Comparison of ENCODE assay signal across 8 cellular contexts in genomic region chr17:60142872-60143499, GRCh38. TPM values are rescaled to one million over a fixed set of nuclear protein-coding genes. Genes with fewer than 3 reads are reported as not detected.
DNase-seq lines count a peak whose midpoint lies in the region; ATAC-seq and TF ChIP-seq lines count a peak whose summit lies in the region.

No MANE protein-coding gene starts in this region.

- peaks cover 5% of the 10 kb centered on the region for H3K4me1 ChIP-seq in parathyroid adenoma

- H3K27ac ChIP-seq in AG04450 (ENCODE audit: low read depth, low read length) = no peak overlapping the region
- H3K27ac ChIP-seq in parathyroid adenoma = peak overlapping the region; percentile 25

- peak overlapping the region; percentile 14 for H3K4me2 ChIP-seq in parathyroid adenoma (ENCODE audit: low read length)

- H3K9me3 Mint-ChIP-seq in type B pancreatic cell = no peaks in the 10 kb centered on the region

- CTCF ChIA-PET in AG04450 (lab: Charles Lee) = interaction anchor here (0.8 to 2.4 kb wide), 7 partner anchors 8 to 296 kb away, joined by 3 to 9 read pairs (median 5); no protein-coding TSS in a partner anchor

- no peaks in the 10 kb centered on the region for H3K79me2 ChIP-seq in parathyroid adenoma

- H3K4me3 Mint-ChIP-seq in type B pancreatic cell = peak overlapping the region; percentile 86

- ATAC-seq in SK-N-SH treated with all-trans-retinoic acid at 6 μM for 48 hours (peak; percentile 93), Right ventricle myocardium inferior (peak; percentile 59)

- H3K4me3 ChIP-seq in AG04450 (ENCODE audit: low read depth, low read length) = no peak overlapping the region; the same call in 1 of the 2 replicates
- no peak overlapping the region for H3K4me3 ChIP-seq in parathyroid adenoma (ENCODE audit: low read depth, low read length)

- H3K9me3 ChIP-seq in AG04450 (ENCODE audit: control insufficient read depth, insufficient read depth, low read length) (peaks cover 16% of the 10 kb centered on the region; the same call in 1 of the 2 replicates), parathyroid adenoma (ENCODE audit: control insufficient read depth, low read length) (no peaks in the 10 kb centered on the region)

- no peak overlapping the region for H3K9ac ChIP-seq in parathyroid adenoma

- no peaks in the 10 kb centered on the region for H3K36me3 ChIP-seq in parathyroid adenoma (ENCODE audit: control insufficient read depth, insufficient read depth, low read length)

- intact Hi-C loops in Right ventricle myocardium inferior (cut with DNase I) = loop anchor here (2.0 kb wide), 2 partner anchors 28 to 294 kb away; no protein-coding TSS in a partner anchor

- DNase-seq in AG04450 (ENCODE audit: low read depth, low spot score) (peak; percentile 63), GM19240 (ENCODE audit: insufficient read length, low spot score) (peak; percentile 63), NCI-H1105 treated with DMSO at 0.1 percent for 48 hours (lab: John Stamatoyannopoulos, UW) (peak; percentile 76), Right ventricle myocardium inferior (ENCODE audit: missing footprints) (peak; percentile 88), type B pancreatic cell (ENCODE audit: extremely low spot score, unreplicated experiment) (no peak)
- peak; percentile 83 for DNase-seq in activated naive CD4-positive, alpha-beta T cell treated with anti-CD3 and anti-CD28 coated beads, Interleukin-2, amount 50 U/mL, for 16 hours

- POLR2A ChIA-PET in AG04450 (lab: Yijun Ruan, JAX) = interaction anchor here (0.6 kb wide), 1 partner anchor 405 kb away, joined by 4 read pairs; no protein-coding TSS in a partner anchor

- TF ChIP-seq CTCF in AG04450 (IDR thresholded peaks at IDR 0.05; ENCODE audit: low read depth, low read length) (peak; percentile 93), parathyroid adenoma (IDR thresholded peaks at IDR 0.05) (peak; percentile 80), type B pancreatic cell (conservative IDR thresholded peaks at IDR 0.05) (peak; percentile 83)

- H3K27me3 ChIP-seq in AG04450 (ENCODE audit: control insufficient read depth, insufficient read depth, low read length) (peaks cover 71% of the 10 kb centered on the region), parathyroid adenoma (ENCODE audit: control insufficient read depth, insufficient read depth, low read length) (peaks cover 10% of the 10 kb centered on the region)

- H3K27me3 Mint-ChIP-seq in type B pancreatic cell = peaks cover 99% of the 10 kb centered on the region

- peak overlapping the region; percentile 84 for H3K27ac Mint-ChIP-seq in type B pancreatic cell

- no peaks in the 10 kb centered on the region for H3K36me3 Mint-ChIP-seq in type B pancreatic cell

- peak overlapping the region; percentile 51 for H2AFZ ChIP-seq in parathyroid adenoma

- H3K4me1 Mint-ChIP-seq in type B pancreatic cell (ENCODE audit: unreplicated experiment) = peaks cover 23% of the 10 kb centered on the region

TF ChIP-seq in SK-N-SH treated with all-trans-retinoic acid at 6 μM for 48 hours, 23 proteins besides CTCF, POLR2A, EP300 and RAD21:
- TF ChIP-seq ZFP3 (CRISPR knock-in tag; IDR thresholded peaks at IDR 0.05) (no peak), BACH2 (CRISPR knock-in tag; IDR thresholded peaks at IDR 0.05; ENCODE audit: borderline replicate concordance) (no peak), POU6F1 (CRISPR knock-in tag; IDR thresholded peaks at IDR 0.05; ENCODE audit: borderline replicate concordance, low read depth) (no peak), ARNTL (CRISPR knock-in tag; IDR thresholded peaks at IDR 0.05; ENCODE audit: borderline replicate concordance, low read depth) (no peak), ZNF8 (CRISPR knock-in tag; IDR thresholded peaks at IDR 0.05) (no peak), TOX (CRISPR knock-in tag; IDR thresholded peaks at IDR 0.05; ENCODE audit: borderline replicate concordance) (no peak), ZC3H10 (CRISPR knock-in tag; IDR thresholded peaks at IDR 0.05) (no peak), TCF4 (CRISPR knock-in tag; IDR thresholded peaks at IDR 0.05; ENCODE audit: borderline replicate concordance) (no peak), CREB5 (CRISPR knock-in tag; IDR thresholded peaks at IDR 0.05; ENCODE audit: low read depth) (no peak), CSDC2 (CRISPR knock-in tag; IDR thresholded peaks at IDR 0.05) (no peak), RARB (CRISPR knock-in tag; IDR thresholded peaks at IDR 0.05) (no peak), PPARA (CRISPR knock-in tag; IDR thresholded peaks at IDR 0.05; ENCODE audit: borderline replicate concordance) (no peak), ZNF565 (CRISPR knock-in tag; conservative IDR thresholded peaks at IDR 0.05; ENCODE audit: low read depth) (no peak), SNAI2 (CRISPR knock-in tag; IDR thresholded peaks at IDR 0.05) (no peak), GLIS3 (CRISPR knock-in tag; IDR thresholded peaks at IDR 0.05) (no peak), ZFP30 (CRISPR knock-in tag; IDR thresholded peaks at IDR 0.05) (no peak), ESRRG (CRISPR knock-in tag; IDR thresholded peaks at IDR 0.05) (no peak)
- TF ChIP-seq, protein P1, sequence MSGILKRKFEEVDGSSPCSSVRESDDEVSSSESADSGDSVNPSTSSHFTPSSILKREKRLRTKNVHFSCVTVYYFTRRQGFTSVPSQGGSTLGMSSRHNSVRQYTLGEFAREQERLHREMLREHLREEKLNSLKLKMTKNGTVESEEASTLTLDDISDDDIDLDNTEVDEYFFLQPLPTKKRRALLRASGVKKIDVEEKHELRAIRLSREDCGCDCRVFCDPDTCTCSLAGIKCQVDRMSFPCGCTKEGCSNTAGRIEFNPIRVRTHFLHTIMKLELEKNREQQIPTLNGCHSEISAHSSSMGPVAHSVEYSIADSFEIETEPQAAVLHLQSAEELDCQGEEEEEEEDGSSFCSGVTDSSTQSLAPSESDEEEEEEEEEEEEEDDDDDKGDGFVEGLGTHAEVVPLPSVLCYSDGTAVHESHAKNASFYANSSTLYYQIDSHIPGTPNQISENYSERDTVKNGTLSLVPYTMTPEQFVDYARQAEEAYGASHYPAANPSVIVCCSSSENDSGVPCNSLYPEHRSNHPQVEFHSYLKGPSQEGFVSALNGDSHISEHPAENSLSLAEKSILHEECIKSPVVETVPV (CRISPR knock-in tag; IDR thresholded peaks at IDR 0.05) = no peak

RNA-seq across cellular contexts. Expression of gene CA4, which starts 6.8 kb away (rescaled TPM):
- polyA plus RNA-seq in AG04450 (2011; rRNA removed) = not detected in 2 replicates
- polyA minus RNA-seq in AG04450 (2011; rRNA and poly(A)+ RNA removed) = not detected in 2 replicates
- total RNA-seq in Right ventricle myocardium inferior (13.4 TPM), type B pancreatic cell (ENCODE audit: low replicate concordance) (11.4 and 21.1 TPM in 2 replicates)
